In the genomic region with DNA sequence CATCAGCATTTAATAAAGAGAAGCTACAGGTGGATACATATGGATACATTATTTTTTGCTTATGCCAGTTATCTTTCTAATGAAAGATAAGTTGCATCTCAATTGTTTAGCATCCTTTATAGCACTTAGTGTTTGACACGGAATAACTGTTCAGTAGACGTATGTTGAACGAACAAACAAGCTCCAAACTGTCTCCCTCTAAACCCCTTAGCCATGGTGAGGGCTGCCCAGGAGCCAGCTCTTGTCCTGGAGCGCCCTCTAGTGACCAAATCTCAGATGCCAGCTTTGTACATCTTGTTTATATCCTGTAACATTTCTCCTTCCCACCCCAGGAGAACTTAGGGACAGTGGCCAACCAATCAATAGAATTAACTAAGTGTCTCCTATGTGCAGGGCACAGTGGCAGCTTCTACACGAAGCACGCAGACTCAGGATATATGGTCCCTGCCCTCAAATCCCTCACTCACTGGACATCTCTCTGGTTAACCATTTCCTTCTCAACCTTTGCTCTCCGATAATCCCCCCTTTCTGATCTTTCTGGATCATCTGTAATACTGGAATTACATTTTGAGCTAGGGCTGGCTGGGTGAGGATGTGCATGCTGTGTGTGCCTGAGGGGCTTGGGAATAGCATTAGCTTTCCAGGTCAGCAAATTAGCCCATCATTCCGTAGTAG, we compare ENCODE assay signal across 9 cellular contexts. TPM values are rescaled to one million over a fixed set of nuclear protein-coding genes. Genes with fewer than 3 reads are reported as not detected.
A peak's percentile ranks its signal among the peaks of the same experiment; 100 is the strongest.
DNase-seq lines count a peak whose midpoint lies in the region; ATAC-seq and TF ChIP-seq lines count a peak whose summit lies in the region.
"Had no signal": no experiment of that assay in that cellular context is flagged by ENCODE, and none has a peak within 500 bp of the region (broad histone marks: within the 10 kb centered on the region; RNA-seq: fewer than 3 reads in every experiment).

No MANE protein-coding gene starts in this region.

- peak; percentile 94 for TF ChIP-seq CTCF in A673 (conservative IDR thresholded peaks at IDR 0.05; ENCODE audit: low read depth, low read length)

- no peaks in the 10 kb centered on the region for H3K4me1 Mint-ChIP-seq in activated naive CD8-positive, alpha-beta T cell treated with anti-CD3 and anti-CD28 coated beads, Interleukin-2, amount 50 U/mL, for 24 hours

- peak; percentile 83 for DNase-seq in A673 (ENCODE audit: low spot score)
- DNase-seq in NCI-H1694 treated with DMSO at 0.1 percent for 48 hours (lab: John Stamatoyannopoulos, UW): peak; percentile 76
- peak; percentile 69 for DNase-seq in T follicular helper cell (ENCODE audit: low read depth)
- DNase-seq in activated naive CD8-positive, alpha-beta T cell treated with anti-CD3 and anti-CD28 coated beads, Interleukin-2, amount 50 U/mL, for 24 hours: peak; percentile 81
- DNase-seq in left ventricle myocardium superior: peak; percentile 71
- peak; percentile 87 for DNase-seq in sciatic nerve (ENCODE audit: low spot score)

- no TSS peak for BruUV-seq in A673 (replicated peaks; lab: Mats Ljungman, UMichigan)

- H3K36me3 ChIP-seq in A673 (ENCODE audit: insufficient read depth, low read length, poor library complexity, severe bottlenecking): no peaks in the 10 kb centered on the region

- POLR2A ChIA-PET in A673 (lab: Charles Lee; ENCODE audit: low non-redundant PET): no interaction called here

- no peaks in the 10 kb centered on the region for H3K36me3 Mint-ChIP-seq in activated naive CD8-positive, alpha-beta T cell treated with anti-CD3 and anti-CD28 coated beads, Interleukin-2, amount 50 U/mL, for 24 hours (ENCODE audit: low read depth)

- no peaks in the 10 kb centered on the region for H3K27me3 ChIP-seq in A673 (replicated peaks; ENCODE audit: insufficient read depth, low read depth, low read length, poor library complexity)

- intact Hi-C loops in A673 (cut with micrococcal nuclease; ENCODE audit: unreplicated experiment): loop anchor here (1.0 to 10.0 kb wide), 5 partner anchors 34 to 293 kb away; no protein-coding TSS in a partner anchor
- intact Hi-C loops in left ventricle myocardium superior (cut with micrococcal nuclease): no loop called here
- intact Hi-C loops in sciatic nerve (cut with DNase I): no loop called here

- no peak overlapping the region for H3K4me3 Mint-ChIP-seq in activated naive CD8-positive, alpha-beta T cell treated with anti-CD3 and anti-CD28 coated beads, Interleukin-2, amount 50 U/mL, for 24 hours

- H3K27ac ChIP-seq in A673 (ENCODE audit: low read depth, low read length, poor library complexity, severe bottlenecking): no peak overlapping the region

- H3K4me3 ChIP-seq in A673 (ENCODE audit: low read depth, low read length, poor library complexity, severe bottlenecking): no peak overlapping the region

- H3K9me3 Mint-ChIP-seq in activated naive CD8-positive, alpha-beta T cell treated with anti-CD3 and anti-CD28 coated beads, Interleukin-2, amount 50 U/mL, for 24 hours: no peaks in the 10 kb centered on the region

- H3K4me1 ChIP-seq in A673 (ENCODE audit: insufficient read depth, low read length, poor library complexity, severe bottlenecking): peaks cover 10% of the 10 kb centered on the region

- no peak overlapping the region for H3K27ac Mint-ChIP-seq in activated naive CD8-positive, alpha-beta T cell treated with anti-CD3 and anti-CD28 coated beads, Interleukin-2, amount 50 U/mL, for 24 hours

- peaks cover 2% of the 10 kb centered on the region for H3K27me3 Mint-ChIP-seq in activated naive CD8-positive, alpha-beta T cell treated with anti-CD3 and anti-CD28 coated beads, Interleukin-2, amount 50 U/mL, for 24 hours

- CTCF ChIA-PET in A673 (lab: Charles Lee): interaction anchor here (0.6 to 2.7 kb wide), 23 partner anchors 13 to 466 kb away, joined by 3 to 34 read pairs (median 6); partner anchors contain the start of gene LAMTOR5

- no peaks in the 10 kb centered on the region for H3K9me3 ChIP-seq in A673 (ENCODE audit: low read depth, low read length, poor library complexity, severe bottlenecking)

- ATAC-seq in GM19035 (IDR thresholded peaks at IDR 0.05; ENCODE audit: unreplicated experiment) (peak; percentile 53), left ventricle myocardium superior (peak; percentile 87), sciatic nerve (peak; percentile 81), HG02840 (IDR thresholded peaks at IDR 0.05; ENCODE audit: low FRiP score, unreplicated experiment) (no peak)
- ATAC-seq in activated naive CD8-positive, alpha-beta T cell treated with anti-CD3 and anti-CD28 coated beads, Interleukin-2, amount 50 U/mL, for 24 hours: peak; percentile 67

RNA-seq across cellular contexts. Expression of gene KCNA10, which starts 22.9 kb away (rescaled TPM):
- total RNA-seq in A673 (2021) (not detected in 2 replicates), left ventricle myocardium superior (not detected), sciatic nerve (not detected)
- total RNA-seq: subcutaneous adipose tissue had no signal

RNA-seq across cellular contexts. Expression of gene PROK1, which starts 45.1 kb away (rescaled TPM):
- total RNA-seq in A673 (2021) (not detected in 2 replicates), left ventricle myocardium superior (not detected), sciatic nerve (not detected)
